1 cellular context compared by ENCODE assay signal in genomic region chr1:94697839-94698238, GRCh38.
TF ChIP-seq lines count a peak whose summit lies in the region.

No MANE protein-coding gene starts in this region.

TF ChIP-seq in HepG2, 621 proteins besides CTCF, POLR2A, EP300 and RAD21 (continued from another document and continues in another):
- peak; percentile 93 for TF ChIP-seq ATF2 (CRISPR knock-in tag; IDR thresholded peaks at IDR 0.05)
- no peak for TF ChIP-seq ZC3H4 (CRISPR knock-in tag; IDR thresholded peaks at IDR 0.05; ENCODE audit: borderline replicate concordance)
- TF ChIP-seq FOXK2 (IDR thresholded peaks at IDR 0.05): 0 out of 2 replicates have a peak, but pooled peaks have one; percentile 32
- no peak for TF ChIP-seq NFAT5 (CRISPR knock-in tag; IDR thresholded peaks at IDR 0.05)
- no peak for TF ChIP-seq ZNF792 (CRISPR knock-in tag; IDR thresholded peaks at IDR 0.05)
- TF ChIP-seq ZNF264 (CRISPR knock-in tag; IDR thresholded peaks at IDR 0.05): 0 out of 2 replicates have a peak, but pooled peaks have one; percentile 47
- peak; percentile 59; the same call in 1 of the 2 replicates for TF ChIP-seq KDM6A (CRISPR knock-in tag; IDR thresholded peaks at IDR 0.05; ENCODE audit: low read depth)
- TF ChIP-seq SOX6 (IDR thresholded peaks at IDR 0.05): no peak
- peak; percentile 99 for TF ChIP-seq SOX6 (CRISPR knock-in tag; IDR thresholded peaks at IDR 0.05)
- TF ChIP-seq RXRB (CRISPR knock-in tag; IDR thresholded peaks at IDR 0.05; ENCODE audit: borderline replicate concordance): peak; percentile 73
- TF ChIP-seq HNF4A (CRISPR knock-in tag; IDR thresholded peaks at IDR 0.05): peak; percentile 89
- no peak for TF ChIP-seq TRIM22 (IDR thresholded peaks at IDR 0.05)
- peak; percentile 85; the same call in 1 of the 2 replicates for TF ChIP-seq HNF4G (IDR thresholded peaks at IDR 0.05; ENCODE audit: borderline replicate concordance, low read depth, low read length)
- TF ChIP-seq HNF4G (CRISPR knock-in tag; IDR thresholded peaks at IDR 0.05; ENCODE audit: borderline replicate concordance, low read depth): no peak
- no peak for TF ChIP-seq ZNF160 (CRISPR knock-in tag; IDR thresholded peaks at IDR 0.05)
- no peak for TF ChIP-seq ZNF724P (CRISPR knock-in tag; IDR thresholded peaks at IDR 0.05; ENCODE audit: borderline replicate concordance)
- TF ChIP-seq RXRA (CRISPR knock-in tag; IDR thresholded peaks at IDR 0.05): peak; percentile 45; the same call in 1 of the 2 replicates
- TF ChIP-seq NR2F2 (IDR thresholded peaks at IDR 0.05; ENCODE audit: borderline replicate concordance, low read depth): peak; percentile 66; the same call in 1 of the 2 replicates
- TF ChIP-seq ZGPAT (CRISPR knock-in tag; IDR thresholded peaks at IDR 0.05): peak; percentile 61; the same call in 1 of the 2 replicates
- no peak for TF ChIP-seq GABPA (IDR thresholded peaks at IDR 0.05; ENCODE audit: low read depth, low read length)
- TF ChIP-seq GABPA (CRISPR knock-in tag; IDR thresholded peaks at IDR 0.05; ENCODE audit: low read depth): 0 out of 2 replicates have a peak, but pooled peaks have one; percentile 13
- peak; percentile 2; the same call in 1 of the 2 replicates for TF ChIP-seq CEBPB (IDR thresholded peaks at IDR 0.05; ENCODE audit: borderline replicate concordance, low read depth, low read length)
- TF ChIP-seq ZNF225 (CRISPR knock-in tag; IDR thresholded peaks at IDR 0.05): no peak
- TF ChIP-seq GFI1 (CRISPR knock-in tag; IDR thresholded peaks at IDR 0.05; ENCODE audit: borderline replicate concordance): peak; percentile 32; the same call in 1 of the 2 replicates
- peak; percentile 44; the same call in 1 of the 2 replicates for TF ChIP-seq ZMYM4 (CRISPR knock-in tag; IDR thresholded peaks at IDR 0.05)
- TF ChIP-seq ETV5 (CRISPR knock-in tag; IDR thresholded peaks at IDR 0.05; ENCODE audit: borderline replicate concordance): peak; percentile 39; the same call in 1 of the 2 replicates
- TF ChIP-seq TARDBP (CRISPR knock-in tag; IDR thresholded peaks at IDR 0.05): 0 out of 2 replicates have a peak, but pooled peaks have one; percentile 29
- TF ChIP-seq ZFP36L2 (CRISPR knock-in tag; IDR thresholded peaks at IDR 0.05): no peak
- no peak for TF ChIP-seq NFYB (CRISPR knock-in tag; IDR thresholded peaks at IDR 0.05)
- TF ChIP-seq NCOR1 (IDR thresholded peaks at IDR 0.05; ENCODE audit: borderline replicate concordance, low read length): peak; percentile 68; the same call in 1 of the 2 replicates
- TF ChIP-seq ARNTL (CRISPR knock-in tag; IDR thresholded peaks at IDR 0.05): peak; percentile 42; the same call in 1 of the 2 replicates
- peak; percentile 87 for TF ChIP-seq PITX1 (CRISPR knock-in tag; IDR thresholded peaks at IDR 0.05)
- peak; percentile 66 for TF ChIP-seq ATF7 (IDR thresholded peaks at IDR 0.05)
- TF ChIP-seq ATF7 (CRISPR knock-in tag; IDR thresholded peaks at IDR 0.05): peak; percentile 46; the same call in 1 of the 2 replicates
- no peak for TF ChIP-seq PBX3 (CRISPR knock-in tag; IDR thresholded peaks at IDR 0.05; ENCODE audit: borderline replicate concordance)
- TF ChIP-seq ZBTB7B (CRISPR knock-in tag; IDR thresholded peaks at IDR 0.05): peak; percentile 84
- TF ChIP-seq MED1 (CRISPR knock-in tag; IDR thresholded peaks at IDR 0.05): peak; percentile 77
- peak; percentile 55; the same call in 1 of the 2 replicates for TF ChIP-seq JUND (CRISPR knock-in tag; IDR thresholded peaks at IDR 0.05)
- peak; percentile 68 for TF ChIP-seq MEF2D (CRISPR knock-in tag; IDR thresholded peaks at IDR 0.05)
- TF ChIP-seq ATF1 (CRISPR knock-in tag; IDR thresholded peaks at IDR 0.05): peak; percentile 59
- peak; percentile 91 for TF ChIP-seq TBX2 (CRISPR knock-in tag; IDR thresholded peaks at IDR 0.05; ENCODE audit: borderline replicate concordance)
- TF ChIP-seq CHD2 (IDR thresholded peaks at IDR 0.05; ENCODE audit: low read depth, low read length): no peak
- peak; percentile 29 for TF ChIP-seq SKI (IDR thresholded peaks at IDR 0.05; ENCODE audit: partially characterized antibody)
- TF ChIP-seq SAP130 (CRISPR knock-in tag; IDR thresholded peaks at IDR 0.05; ENCODE audit: low read depth): peak; percentile 54
- TF ChIP-seq ZNF121 (CRISPR knock-in tag; IDR thresholded peaks at IDR 0.05): no peak
- peak; percentile 94 for TF ChIP-seq ARID5B (CRISPR knock-in tag; IDR thresholded peaks at IDR 0.05)
- TF ChIP-seq NCOA2 (CRISPR knock-in tag; IDR thresholded peaks at IDR 0.05): peak; percentile 72
- TF ChIP-seq SOX13 (IDR thresholded peaks at IDR 0.05): peak; percentile 96
- peak in 1 of 2 experiments; percentile 99; a peak in 2 of 4 replicates for TF ChIP-seq SOX13 (CRISPR knock-in tag; conservative IDR thresholded peaks at IDR 0.05 in 1 of 2, IDR thresholded peaks at IDR 0.05 in 1 of 2)
- TF ChIP-seq MLX (CRISPR knock-in tag; IDR thresholded peaks at IDR 0.05): peak; percentile 32; the same call in 1 of the 2 replicates
- peak; percentile 61 for TF ChIP-seq FOXP1 (IDR thresholded peaks at IDR 0.05)
- peak; percentile 89 for TF ChIP-seq FOXP1 (CRISPR knock-in tag; IDR thresholded peaks at IDR 0.05)
- TF ChIP-seq IKZF5 (CRISPR knock-in tag; IDR thresholded peaks at IDR 0.05): 0 out of 2 replicates have a peak, but pooled peaks have one; percentile 41
- TF ChIP-seq SALL1 (CRISPR knock-in tag; IDR thresholded peaks at IDR 0.05): peak; percentile 43; the same call in 1 of the 2 replicates
- no peak for TF ChIP-seq CREB1 (IDR thresholded peaks at IDR 0.05)
- peak; percentile 33; the same call in 1 of the 2 replicates for TF ChIP-seq CREB1 (CRISPR knock-in tag; IDR thresholded peaks at IDR 0.05)
- peak; percentile 67 for TF ChIP-seq ELF3 (CRISPR knock-in tag; IDR thresholded peaks at IDR 0.05)
- peak; percentile 33; the same call in 1 of the 2 replicates for TF ChIP-seq HOXA3 (CRISPR knock-in tag; IDR thresholded peaks at IDR 0.05)
